ENCODE assay signal across 23 cellular contexts in the genomic region with DNA sequence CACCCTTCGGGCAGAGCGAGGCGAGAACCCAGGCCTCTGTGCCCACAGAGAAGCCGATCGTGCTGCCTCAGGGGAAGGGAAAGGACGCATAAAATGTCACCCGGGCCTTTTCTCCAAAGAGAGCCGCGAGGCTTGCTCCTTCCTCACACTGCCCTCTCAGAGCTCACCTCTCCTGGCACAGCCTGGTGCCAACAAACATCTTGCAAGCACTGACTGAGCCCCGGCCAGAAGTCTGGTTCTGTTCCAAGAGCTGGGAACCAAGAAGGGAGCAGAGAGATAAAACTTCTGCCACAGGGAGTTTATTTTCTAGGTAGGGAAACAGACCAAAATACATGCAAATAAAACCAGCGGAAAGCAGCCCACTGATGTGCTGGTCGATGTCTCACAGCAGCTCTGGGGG. TPM values are rescaled to one million over a fixed set of nuclear protein-coding genes. Genes with fewer than 3 reads are reported as not detected.
A peak's percentile ranks its signal among the peaks of the same experiment; 100 is the strongest.
DNase-seq lines count a peak whose midpoint lies in the region; ATAC-seq and TF ChIP-seq lines count a peak whose summit lies in the region.
"Had no signal": no experiment of that assay in that cellular context is flagged by ENCODE, and none has a peak within 500 bp of the region (broad histone marks: within the 10 kb centered on the region; RNA-seq: fewer than 3 reads in every experiment).

No MANE protein-coding gene starts in this region.

- H3K9me3 ChIP-seq in heart left ventricle: no peaks in the 10 kb centered on the region
- no peaks in the 10 kb centered on the region for H3K9me3 ChIP-seq in left ventricle myocardium inferior (replicated peaks)
- H3K9me3 ChIP-seq in prostate gland: no peaks in the 10 kb centered on the region

- H3K27me3 ChIP-seq in heart left ventricle (no peaks in the 10 kb centered on the region), left ventricle myocardium inferior (ENCODE audit: low read depth) (no peaks in the 10 kb centered on the region), prostate gland (replicated peaks; ENCODE audit: insufficient read depth) (no peaks in the 10 kb centered on the region)
- H3K27me3 ChIP-seq: BLaER1 had no signal

- H3K4me1 ChIP-seq in heart left ventricle (peaks cover 2 to 33% (median 18%) of the 10 kb centered on the region in 12 donors), left ventricle myocardium inferior (peaks cover 40% of the 10 kb centered on the region), prostate gland (replicated peaks) (peaks cover 12% of the 10 kb centered on the region)

- H3K4me3 ChIP-seq in heart left ventricle: peak overlapping the region in 11 of 12 donors; percentile 15 to 55 (median 37)
- peak overlapping the region; percentile 63 for H3K4me3 ChIP-seq in left ventricle myocardium inferior
- H3K4me3 ChIP-seq in prostate gland: no peak overlapping the region
- H3K4me3 ChIP-seq: BLaER1, GM12878 had no signal

- peaks cover 0 to 25% (median 4%) of the 10 kb centered on the region in 9 donors for H3K36me3 ChIP-seq in heart left ventricle
- peaks cover 13% of the 10 kb centered on the region for H3K36me3 ChIP-seq in left ventricle myocardium inferior
- H3K36me3 ChIP-seq in prostate gland: no peaks in the 10 kb centered on the region

- intact Hi-C loops in heart left ventricle (cut with DNase I): no loop called here
- intact Hi-C loops in cardiac septum (cut with DNase I): no loop called here
- intact Hi-C loops in left ventricle myocardium inferior (cut with micrococcal nuclease): no loop called here
- intact Hi-C loops in prostate gland (cut with DNase I): no loop called here

- peak in 1 of 5 donors; percentile 56 for DNase-seq in heart left ventricle
- no peak for DNase-seq in cardiac septum (ENCODE audit: low spot score)
- DNase-seq in left ventricle myocardium inferior: no peak
- peak; percentile 60 for DNase-seq in prostate gland (ENCODE audit: low spot score)
- no peak for DNase-seq in MV-4-11 (lab: John Stamatoyannopoulos, UW)
- no peak for DNase-seq in D341Med (ENCODE audit: low spot score)
- DNase-seq: CD4-positive, alpha-beta memory T cell; GF-D8; GOT3; Kasumi-1; MM.1S; NCI-H1092 treated with DMSO at 0.1 percent for 48 hours; NCI-H146; NCI-H2081; NCI-H2171 treated with DMSO at 0.1 percent for 48 hours; NCI-H446 treated with DMSO at 0.1 percent for 48 hours; NCI-H69; SIG-M5 had no signal

- WGBS in heart left ventricle, 4 donors: 57 to 71% (median 65%) methylated on average over 8 to 12 of the region's 12 CpGs
- 40% methylated on average over 12 of the region's 12 CpGs for WGBS in prostate gland

- no peak for TF ChIP-seq POLR2A in heart left ventricle (IDR thresholded peaks at IDR 0.05)
- TF ChIP-seq POLR2A in prostate gland (IDR thresholded peaks at IDR 0.05): no peak

- peak overlapping the region in 11 of 12 donors; percentile 62 to 92 (median 84) for H3K27ac ChIP-seq in heart left ventricle
- peak overlapping the region; percentile 81 for H3K27ac ChIP-seq in left ventricle myocardium inferior (replicated peaks)
- H3K27ac ChIP-seq in prostate gland: peak overlapping the region; percentile 26 to 32
- H3K27ac ChIP-seq: BLaER1 had no signal

- ATAC-seq in heart left ventricle: peak in 2 of 4 donors; percentile 21 to 38
- ATAC-seq in GM21367 (IDR thresholded peaks at IDR 0.05; ENCODE audit: unreplicated experiment): no peak
- no peak for ATAC-seq in GM21528 (IDR thresholded peaks at IDR 0.05; ENCODE audit: low FRiP score, unreplicated experiment)
- ATAC-seq: GM12878, HCT116 had no signal

- TF ChIP-seq CTCF in heart left ventricle (IDR thresholded peaks at IDR 0.05): no peak
- no peak for TF ChIP-seq CTCF in left ventricle myocardium inferior (IDR thresholded peaks at IDR 0.05; ENCODE audit: borderline replicate concordance)
- TF ChIP-seq CTCF in prostate gland (IDR thresholded peaks at IDR 0.05): no peak

RNA-seq across cellular contexts. Expression of gene ADI1, which starts 13.6 kb away (rescaled TPM):
- total RNA-seq in heart left ventricle (100 to 1,000 TPM in 8 of 9 donors, 10 to 100 TPM in 1; 94.6 to 200 (median 172) TPM), cardiac septum (135 TPM), left ventricle myocardium inferior (195 TPM), prostate gland (100 to 1,000 TPM in 1 of 2 donors, 10 to 100 TPM in 1; 81.7 to 270 TPM)
- polyA plus RNA-seq in heart left ventricle: 100 to 1,000 TPM in 1 of 2 donors, 10 to 100 TPM in 1; 69.2 to 139 TPM

RNA-seq across cellular contexts. Expression of gene RNASEH1, which starts 25.2 kb away (rescaled TPM):
- 10 to 100 TPM; 18.3 to 23.6 (median 20.0) TPM for total RNA-seq in heart left ventricle
- polyA plus RNA-seq in heart left ventricle: 10 to 100 TPM; 12.8 to 31.4 TPM
- 21.4 TPM for total RNA-seq in cardiac septum
- 20.9 TPM for total RNA-seq in left ventricle myocardium inferior
- 10 to 100 TPM; 19.1 to 31.5 TPM for total RNA-seq in prostate gland

RNA-seq across cellular contexts. Expression of gene RPS7, which starts 42.1 kb away (rescaled TPM):
- total RNA-seq in heart left ventricle (1,000 to 10,000 TPM in 1 of 9 donors, 100 to 1,000 TPM in 8; 407 to 1,112 (median 628) TPM), cardiac septum (489 TPM), left ventricle myocardium inferior (583 TPM), prostate gland (1,000 to 10,000 TPM; 1,200 to 3,706 TPM)
- polyA plus RNA-seq in heart left ventricle: 1,000 to 10,000 TPM; 1,474 to 1,813 TPM

Comparison
In these comparisons a context has a peak if more than half of its experiments do, and no peak if none do; other contexts are left out.
1. H3K27ac ChIP-seq: peak in every context shown above with its lines; median percentile 84 in heart left ventricle; 81 in left ventricle myocardium inferior; 29 in prostate gland.
2. H3K4me3 ChIP-seq: peak in heart left ventricle (11 of 12) and left ventricle myocardium inferior (single experiment); none in prostate gland (0 of 2).